ENCODE assay signal across 20 cellular contexts in the genomic region with DNA sequence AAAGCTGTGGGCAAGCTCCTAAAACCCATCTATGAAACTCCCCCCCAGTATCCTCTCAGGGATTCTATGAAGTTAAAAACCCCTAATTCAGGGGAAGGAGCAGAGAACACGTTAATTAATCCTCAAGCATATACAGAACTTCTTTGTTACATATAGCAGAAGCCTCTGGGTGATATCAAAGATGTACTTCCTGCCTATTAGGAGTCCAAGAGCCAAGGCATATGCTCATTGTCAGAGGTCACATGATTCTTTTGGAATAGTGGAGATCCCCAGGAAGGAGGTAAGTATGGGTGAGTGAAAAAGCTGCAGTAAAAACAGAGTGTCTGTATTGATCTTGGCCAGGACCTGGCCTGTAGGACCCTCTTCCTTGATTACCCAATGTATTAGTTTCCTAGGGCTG. TPM values are rescaled to one million over a fixed set of nuclear protein-coding genes. Genes with fewer than 3 reads are reported as not detected.
A peak's percentile ranks its signal among the peaks of the same experiment; 100 is the strongest.
DNase-seq lines count a peak whose midpoint lies in the region; ATAC-seq and TF ChIP-seq lines count a peak whose summit lies in the region.
"Had no signal": no experiment of that assay in that cellular context is flagged by ENCODE, and none has a peak within 500 bp of the region (broad histone marks: within the 10 kb centered on the region; RNA-seq: fewer than 3 reads in every experiment).

No MANE protein-coding gene starts in this region.

- no peak for TF ChIP-seq CTCF in heart right ventricle (IDR thresholded peaks at IDR 0.05)
- no peak for TF ChIP-seq CTCF in glutamatergic neuron (IDR thresholded peaks at IDR 0.05; ENCODE audit: partially characterized antibody, unreplicated experiment)
- TF ChIP-seq CTCF in A673 (conservative IDR thresholded peaks at IDR 0.05; ENCODE audit: low read depth, low read length) = no peak

- CTCF ChIA-PET in A673 (lab: Charles Lee) = no interaction called here

- H3K36me3 ChIP-seq in heart right ventricle = no peaks in the 10 kb centered on the region
- no peaks in the 10 kb centered on the region for H3K36me3 ChIP-seq in aorta (ENCODE audit: control insufficient read depth in 1 of 2, insufficient read depth in 2 of 2, low read length in 1 of 2)
- H3K36me3 ChIP-seq in A673 (ENCODE audit: insufficient read depth, low read length, poor library complexity, severe bottlenecking) = no peaks in the 10 kb centered on the region
- H3K36me3 ChIP-seq: HAP-1, neutrophil, SJSA1 had no signal

- peaks cover 18% of the 10 kb centered on the region for H3K4me1 Mint-ChIP-seq in glutamatergic neuron (ENCODE audit: low read depth, unreplicated experiment)
- no peaks in the 10 kb centered on the region for H3K4me1 Mint-ChIP-seq in stimulated activated memory B cell treated with anti-CD40 and anti-IgM and Interleukin-4, amounts not matched to agents 10 μg/mL and 1 μg/mL and 100 μg/mL, for 72 hours
- H3K4me1 Mint-ChIP-seq in activated CD4-positive, alpha-beta T cell treated with anti-CD3 and anti-CD28 coated beads, Interleukin-2, amount 10 ng/mL, durations not matched to agents 24 days and 14 days = no peaks in the 10 kb centered on the region
- H3K4me1 Mint-ChIP-seq: CD14-positive monocyte had no signal

- H3K9me3 ChIP-seq in heart right ventricle (peaks cover 0 to 16% (median 0%) of the 10 kb centered on the region in 11 donors), aorta (ENCODE audit: control insufficient read depth, low read length) (no peaks in the 10 kb centered on the region), A673 (ENCODE audit: low read depth, low read length, poor library complexity, severe bottlenecking) (no peaks in the 10 kb centered on the region)
- H3K9me3 ChIP-seq: HAP-1, neutrophil, SJSA1 had no signal

- H3K27me3 ChIP-seq in heart right ventricle = no peaks in the 10 kb centered on the region
- no peaks in the 10 kb centered on the region for H3K27me3 ChIP-seq in aorta (ENCODE audit: control insufficient read depth in 1 of 2, insufficient read depth in 2 of 2, low read length in 1 of 2)
- no peaks in the 10 kb centered on the region for H3K27me3 ChIP-seq in A673 (replicated peaks; ENCODE audit: insufficient read depth, low read depth, low read length, poor library complexity)
- H3K27me3 ChIP-seq: neutrophil, SJSA1 had no signal

- H3K27ac ChIP-seq in heart right ventricle (peak overlapping the region; percentile 72 to 93 (median 87)), aorta (ENCODE audit: low read depth in 1 of 2, low read length in 2 of 2) (peak overlapping the region; percentile 36 to 96), A673 (ENCODE audit: low read depth, low read length, poor library complexity, severe bottlenecking) (no peak overlapping the region)
- H3K27ac ChIP-seq: HL-60, neutrophil, SJSA1 had no signal

- H3K4me1 ChIP-seq in heart right ventricle (peaks cover 3 to 38% (median 29%) of the 10 kb centered on the region in 9 donors), aorta (ENCODE audit: control insufficient read depth in 1 of 2, insufficient read depth in 2 of 2, low read length in 2 of 2) (peaks cover 1 to 10% of the 10 kb centered on the region in 2 donors), A673 (ENCODE audit: insufficient read depth, low read length, poor library complexity, severe bottlenecking) (peaks cover 38% of the 10 kb centered on the region)
- H3K4me1 ChIP-seq: SJSA1 had no signal

- intact Hi-C loops in heart right ventricle (cut with DNase I) = loop anchor here in 1 of 10 donors (5.0 kb wide), 1 partner anchor 180 kb away; no protein-coding TSS in a partner anchor
- intact Hi-C loops in left ventricle myocardium superior (cut with micrococcal nuclease) = no loop called here
- intact Hi-C loops in aorta (cut with DNase I) = loop anchor here in 1 of 2 donors (10.0 kb wide), 1 partner anchor 473 kb away; a partner anchor contains a TSS
- intact Hi-C loops in A673 (cut with micrococcal nuclease; ENCODE audit: unreplicated experiment) = no loop called here
- intact Hi-C loops in activated CD4-positive, alpha-beta T cell treated with anti-CD3 and anti-CD28 coated beads, Interleukin-2, amount 10 ng/mL, durations not matched to agents 24 days and 14 days (cut with micrococcal nuclease) = no loop called here

- ATAC-seq in heart right ventricle = no peak
- ATAC-seq in left ventricle myocardium superior = no peak
- peak; percentile 36 for ATAC-seq in stimulated activated memory B cell treated with anti-CD40 and anti-IgM and Interleukin-4, amounts not matched to agents 10 μg/mL and 1 μg/mL and 100 μg/mL, for 72 hours
- ATAC-seq in aorta (ENCODE audit: low FRiP score) = no peak
- ATAC-seq: activated CD4-positive, CD25-positive, alpha-beta regulatory T cell treated with anti-CD3 and anti-CD28 coated beads, Interleukin-2, amount 50 U/mL, for 24 hours had no signal

- H3K27me3 Mint-ChIP-seq in glutamatergic neuron (ENCODE audit: unreplicated experiment) = no peaks in the 10 kb centered on the region
- no peaks in the 10 kb centered on the region for H3K27me3 Mint-ChIP-seq in stimulated activated memory B cell treated with anti-CD40 and anti-IgM and Interleukin-4, amounts not matched to agents 10 μg/mL and 1 μg/mL and 100 μg/mL, for 72 hours
- peaks cover 2% of the 10 kb centered on the region for H3K27me3 Mint-ChIP-seq in activated CD4-positive, alpha-beta T cell treated with anti-CD3 and anti-CD28 coated beads, Interleukin-2, amount 10 ng/mL, durations not matched to agents 24 days and 14 days

- no peak overlapping the region for H3K4me3 Mint-ChIP-seq in glutamatergic neuron (ENCODE audit: unreplicated experiment)
- H3K4me3 Mint-ChIP-seq in stimulated activated memory B cell treated with anti-CD40 and anti-IgM and Interleukin-4, amounts not matched to agents 10 μg/mL and 1 μg/mL and 100 μg/mL, for 72 hours = no peak overlapping the region
- H3K4me3 Mint-ChIP-seq in activated CD4-positive, alpha-beta T cell treated with anti-CD3 and anti-CD28 coated beads, Interleukin-2, amount 10 ng/mL, durations not matched to agents 24 days and 14 days = no peak overlapping the region
- H3K4me3 Mint-ChIP-seq: CD14-positive monocyte had no signal

- no peaks in the 10 kb centered on the region for H3K36me3 Mint-ChIP-seq in glutamatergic neuron (ENCODE audit: unreplicated experiment)
- H3K36me3 Mint-ChIP-seq in stimulated activated memory B cell treated with anti-CD40 and anti-IgM and Interleukin-4, amounts not matched to agents 10 μg/mL and 1 μg/mL and 100 μg/mL, for 72 hours = no peaks in the 10 kb centered on the region
- H3K36me3 Mint-ChIP-seq in activated CD4-positive, alpha-beta T cell treated with anti-CD3 and anti-CD28 coated beads, Interleukin-2, amount 10 ng/mL, durations not matched to agents 24 days and 14 days (ENCODE audit: low read depth) = no peaks in the 10 kb centered on the region
- H3K36me3 Mint-ChIP-seq: CD14-positive monocyte had no signal

- no TSS peak for BruUV-seq in A673 (replicated peaks; lab: Mats Ljungman, UMichigan)

- POLR2A ChIA-PET in A673 (lab: Charles Lee; ENCODE audit: low non-redundant PET) = no interaction called here

- no peak overlapping the region for H3K4me3 ChIP-seq in heart right ventricle
- H3K4me3 ChIP-seq in aorta (ENCODE audit: low read length in 2 of 2) = no peak overlapping the region
- H3K4me3 ChIP-seq in A673 (ENCODE audit: low read depth, low read length, poor library complexity, severe bottlenecking) = no peak overlapping the region
- H3K4me3 ChIP-seq: HAP-1, SJSA1 had no signal

- DNase-seq in heart right ventricle (no peak), left ventricle myocardium superior (no peak), glutamatergic neuron (no peak), aorta (no peak), A673 (ENCODE audit: low spot score) (no peak), OCI-M1 (lab: John Stamatoyannopoulos, UW) (no peak)
- no peak for DNase-seq in activated CD4-positive, alpha-beta T cell treated with anti-CD3 and anti-CD28 coated beads, Interleukin-2, amount 10 ng/mL, durations not matched to agents 24 days and 14 days
- DNase-seq: GDM1; IMR-90; NCI-H1930; NCI-H526 treated with DMSO at 0.1 percent for 48 hours; stimulated activated naive CD4-positive, alpha-beta T cell treated with Interleukin-2 at 50 U/mL for 16 hours had no signal

- peaks cover 2% of the 10 kb centered on the region for H3K9me3 Mint-ChIP-seq in glutamatergic neuron (ENCODE audit: unreplicated experiment)
- H3K9me3 Mint-ChIP-seq in stimulated activated memory B cell treated with anti-CD40 and anti-IgM and Interleukin-4, amounts not matched to agents 10 μg/mL and 1 μg/mL and 100 μg/mL, for 72 hours = no peaks in the 10 kb centered on the region
- no peaks in the 10 kb centered on the region for H3K9me3 Mint-ChIP-seq in activated CD4-positive, alpha-beta T cell treated with anti-CD3 and anti-CD28 coated beads, Interleukin-2, amount 10 ng/mL, durations not matched to agents 24 days and 14 days

- H3K27ac Mint-ChIP-seq in glutamatergic neuron (ENCODE audit: unreplicated experiment) = peak overlapping the region; percentile 72
- no peak overlapping the region for H3K27ac Mint-ChIP-seq in stimulated activated memory B cell treated with anti-CD40 and anti-IgM and Interleukin-4, amounts not matched to agents 10 μg/mL and 1 μg/mL and 100 μg/mL, for 72 hours
- no peak overlapping the region for H3K27ac Mint-ChIP-seq in activated CD4-positive, alpha-beta T cell treated with anti-CD3 and anti-CD28 coated beads, Interleukin-2, amount 10 ng/mL, durations not matched to agents 24 days and 14 days
- H3K27ac Mint-ChIP-seq: CD14-positive monocyte had no signal

- 60 to 62% methylated on average over 1 of the region's 1 CpG for WGBS in heart right ventricle, 2 donors
- WGBS in aorta, 2 donors = 79 to 81% methylated on average over 1 of the region's 1 CpG

RNA-seq across cellular contexts. Expression of a gene that starts 2.9 kb away (rescaled TPM):
- 100 to 1,000 TPM; 131 to 494 (median 232) TPM for total RNA-seq in heart right ventricle
- polyA plus RNA-seq in heart right ventricle = 100 to 1,000 TPM; 179 to 553 TPM
- total RNA-seq in left ventricle myocardium superior = 354 TPM
- total RNA-seq in glutamatergic neuron (ENCODE audit: unreplicated experiment) = not detected
- 1,000 to 10,000 TPM; 1,343 to 1,668 TPM for total RNA-seq in aorta
- 1,000 to 10,000 TPM; 1,112 to 1,276 TPM for polyA plus RNA-seq in aorta
- total RNA-seq in A673 (2021) = 1.1 and 1.8 TPM in 2 replicates
- not detected in 2 replicates for total RNA-seq in activated CD4-positive, alpha-beta T cell treated with anti-CD3 and anti-CD28 coated beads, Interleukin-2, amount 10 ng/mL, durations not matched to agents 24 days and 14 days
- total RNA-seq: bronchial epithelial cell, IMR-90, SJSA1 had no signal
- polyA plus RNA-seq: CD14-positive monocyte, IMR-90 had no signal

Comparison
In these comparisons a context has a peak if more than half of its experiments do, and no peak if none do; other contexts are left out.
1. RNA of a gene that starts 2.9 kb away (total RNA-seq): 1,343 to 1,668 TPM in aorta, 354 TPM in left ventricle myocardium superior (single experiment) and 131 to 494 TPM in heart right ventricle; 1.1 to 1.8 TPM in A673, not detected in glutamatergic neuron (single experiment) and not detected in activated CD4-positive, alpha-beta T cell treated with anti-CD3 and anti-CD28 coated beads, Interleukin-2, amount 10 ng/mL, durations not matched to agents 24 days and 14 days; every median in the first group is over 10 times any median in the second.